8 cellular contexts compared by ENCODE assay signal in genomic region chr20:11786108-11786507, GRCh38.
"Had no signal": no experiment of that assay in that cellular context is flagged by ENCODE, and none has a peak within 500 bp of the region (broad histone marks: within the 10 kb centered on the region; RNA-seq: fewer than 3 reads in every experiment).

No MANE protein-coding gene starts in this region.

- H3K9me3 ChIP-seq: HAP-1 had no signal

- ATAC-seq: GM23338, HCT116, K562 had no signal

- H3K4me2 ChIP-seq: GM23338 had no signal

- DNase-seq: H7, HFFc6, IMR-90 had no signal

- FAIRE-seq: K562 had no signal

- H3K4me1 ChIP-seq: HAP-1 had no signal

- H3K4me3 ChIP-seq: GM23338, HAP-1, K562 had no signal

- H3K36me3 ChIP-seq: HAP-1 had no signal

- H2AFZ ChIP-seq: GM23338 had no signal

- H3K27ac ChIP-seq: HL-60 had no signal
